In the genomic region with DNA sequence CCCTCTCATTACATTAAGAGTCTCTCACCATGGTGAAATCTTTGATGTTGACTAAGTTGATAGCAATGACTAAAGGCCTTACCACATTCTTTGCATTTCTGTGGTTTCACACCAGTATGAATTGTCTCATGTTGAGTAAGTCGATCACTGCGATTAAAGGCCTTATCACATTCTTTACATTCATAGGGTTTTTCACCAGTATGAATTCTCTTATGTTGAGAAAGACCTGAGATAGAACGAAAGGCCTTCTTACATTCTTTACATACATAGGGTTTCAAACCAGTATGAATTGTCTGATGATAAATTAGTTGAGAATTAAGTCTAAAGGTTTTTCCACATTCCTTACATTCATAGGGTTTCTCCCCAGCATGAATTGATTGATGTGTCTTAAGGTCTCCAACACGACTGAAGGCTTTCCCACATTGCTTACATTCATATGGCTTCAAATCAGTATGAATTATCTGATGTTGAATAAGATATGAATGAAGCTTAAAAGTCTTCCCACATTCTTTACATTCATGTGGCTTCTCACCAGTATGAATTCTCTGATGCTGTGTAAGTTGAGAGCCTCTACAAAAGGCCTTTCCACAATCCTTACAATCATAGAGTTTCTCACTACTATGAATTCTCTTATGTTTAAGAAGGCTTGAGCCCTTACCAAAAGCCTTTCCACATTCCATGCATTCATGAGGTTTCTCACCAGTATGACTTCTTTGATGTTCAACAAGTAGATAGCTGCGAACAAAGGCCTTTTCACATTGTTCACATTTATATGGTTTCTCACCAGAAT, we compare ENCODE assay signal across 1 cellular context.
TF ChIP-seq lines count a peak whose summit lies in the region.

No MANE protein-coding gene starts in this region.

TF ChIP-seq in HEK293, 187 proteins besides CTCF, POLR2A, EP300 and RAD21 (continued from another document):
- TF ChIP-seq, protein P1, sequence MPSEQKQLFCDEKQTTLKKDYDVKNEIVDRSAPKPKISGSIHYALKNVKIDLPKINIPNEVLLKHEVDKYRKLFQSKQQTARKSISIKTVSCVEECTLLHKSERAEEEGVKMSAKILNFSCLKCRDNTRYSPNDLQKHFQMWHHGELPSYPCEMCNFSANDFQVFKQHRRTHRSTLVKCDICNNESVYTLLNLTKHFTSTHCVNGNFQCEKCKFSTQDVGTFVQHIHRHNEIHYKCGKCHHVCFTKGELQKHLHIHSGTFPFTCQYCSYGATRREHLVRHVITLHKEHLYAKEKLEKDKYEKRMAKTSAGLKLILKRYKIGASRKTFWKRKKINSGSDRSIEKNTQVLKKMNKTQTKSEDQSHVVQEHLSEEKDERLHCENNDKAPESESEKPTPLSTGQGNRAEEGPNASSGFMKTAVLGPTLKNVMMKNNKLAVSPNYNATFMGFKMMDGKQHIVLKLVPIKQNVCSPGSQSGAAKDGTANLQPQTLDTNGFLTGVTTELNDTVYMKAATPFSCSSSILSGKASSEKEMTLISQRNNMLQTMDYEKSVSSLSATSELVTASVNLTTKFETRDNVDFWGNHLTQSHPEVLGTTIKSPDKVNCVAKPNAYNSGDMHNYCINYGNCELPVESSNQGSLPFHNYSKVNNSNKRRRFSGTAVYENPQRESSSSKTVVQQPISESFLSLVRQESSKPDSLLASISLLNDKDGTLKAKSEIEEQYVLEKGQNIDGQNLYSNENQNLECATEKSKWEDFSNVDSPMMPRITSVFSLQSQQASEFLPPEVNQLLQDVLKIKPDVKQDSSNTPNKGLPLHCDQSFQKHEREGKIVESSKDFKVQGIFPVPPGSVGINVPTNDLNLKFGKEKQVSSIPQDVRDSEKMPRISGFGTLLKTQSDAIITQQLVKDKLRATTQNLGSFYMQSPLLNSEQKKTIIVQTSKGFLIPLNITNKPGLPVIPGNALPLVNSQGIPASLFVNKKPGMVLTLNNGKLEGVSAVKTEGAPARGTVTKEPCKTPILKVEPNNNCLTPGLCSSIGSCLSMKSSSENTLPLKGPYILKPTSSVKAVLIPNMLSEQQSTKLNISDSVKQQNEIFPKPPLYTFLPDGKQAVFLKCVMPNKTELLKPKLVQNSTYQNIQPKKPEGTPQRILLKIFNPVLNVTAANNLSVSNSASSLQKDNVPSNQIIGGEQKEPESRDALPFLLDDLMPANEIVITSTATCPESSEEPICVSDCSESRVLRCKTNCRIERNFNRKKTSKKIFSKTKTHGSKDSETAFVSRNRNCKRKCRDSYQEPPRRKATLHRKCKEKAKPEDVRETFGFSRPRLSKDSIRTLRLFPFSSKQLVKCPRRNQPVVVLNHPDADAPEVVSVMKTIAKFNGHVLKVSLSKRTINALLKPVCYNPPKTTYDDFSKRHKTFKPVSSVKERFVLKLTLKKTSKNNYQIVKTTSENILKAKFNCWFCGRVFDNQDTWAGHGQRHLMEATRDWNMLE (tag by site-specific recombination; conservative IDR thresholded peaks at IDR 0.05; ENCODE audit: low read depth): peak; percentile 12; the same call in 1 of the 2 replicates
